ENCODE assay signal across 22 cellular contexts in genomic region chr15:87792250-87793030, GRCh38.
"Had no signal": no experiment of that assay in that cellular context is flagged by ENCODE, and none has a peak within 500 bp of the region (broad histone marks: within the 10 kb centered on the region; RNA-seq: fewer than 3 reads in every experiment).

No MANE protein-coding gene starts in this region.

- H3K27ac ChIP-seq: SJSA1 had no signal

- H3K9me3 ChIP-seq: SJSA1 had no signal

- H3K27me3 ChIP-seq: SJSA1 had no signal

- ATAC-seq: activated CD8-positive, alpha-beta memory T cell treated with anti-CD3 and anti-CD28 coated beads, Interleukin-2, amount 10 ng/mL, durations not matched to agents 7 days and 5 days; activated naive CD4-positive, alpha-beta T cell treated with anti-CD3 and anti-CD28 coated beads, Interleukin-2, amount 50 U/mL, for 72 hours; activated naive CD8-positive, alpha-beta T cell treated with anti-CD3 and anti-CD28 coated beads, Interleukin-2, amount 50 U/mL, for 24 hours; PC-3; T-cell had no signal

- H3K4me3 ChIP-seq: SJSA1 had no signal

- H3K36me3 ChIP-seq: SJSA1 had no signal

- DNase-seq: activated B cell treated with CpG ODN at 0.5 μM for 24 hours; activated CD4-positive, alpha-beta T cell treated with anti-CD3 and anti-CD28 coated beads for 1 hour; activated CD4-positive, alpha-beta T cell treated with anti-CD3 and anti-CD28 coated beads, Interleukin-2, amount 10 ng/mL, durations not matched to agents 24 days and 14 days; activated CD4-positive, alpha-beta T cell treated with anti-CD3 and anti-CD28 coated beads, Interleukin-2, amount 50 U/mL, for 48 hours; activated CD8-positive, alpha-beta memory T cell treated with anti-CD3 and anti-CD28 coated beads, Interleukin-2, amount 10 ng/mL, durations not matched to agents 7 days and 5 days; activated effector memory CD4-positive, alpha-beta T cell treated with Interleukin-2 at 50 U/mL for 16 hours; activated naive CD4-positive, alpha-beta T cell treated with Interleukin-2 at 50 U/mL for 16 hours; activated naive CD8-positive, alpha-beta T cell treated with anti-CD3 and anti-CD28 coated beads, Interleukin-2, amount 50 U/mL, for 24 hours; activated T-cell treated with anti-CD3 and anti-CD28 coated beads, Interleukin-2, amount 50 U/mL, for 24 hours; amygdala; NCI-H1092; NCI-H1417; NCI-H1930; NCI-H2107; NCI-H510A treated with DMSO at 0.1 percent for 48 hours; PC-3; SHP77; T-cell; T-helper 2 cell; T1000 had no signal
